In the genomic region with DNA sequence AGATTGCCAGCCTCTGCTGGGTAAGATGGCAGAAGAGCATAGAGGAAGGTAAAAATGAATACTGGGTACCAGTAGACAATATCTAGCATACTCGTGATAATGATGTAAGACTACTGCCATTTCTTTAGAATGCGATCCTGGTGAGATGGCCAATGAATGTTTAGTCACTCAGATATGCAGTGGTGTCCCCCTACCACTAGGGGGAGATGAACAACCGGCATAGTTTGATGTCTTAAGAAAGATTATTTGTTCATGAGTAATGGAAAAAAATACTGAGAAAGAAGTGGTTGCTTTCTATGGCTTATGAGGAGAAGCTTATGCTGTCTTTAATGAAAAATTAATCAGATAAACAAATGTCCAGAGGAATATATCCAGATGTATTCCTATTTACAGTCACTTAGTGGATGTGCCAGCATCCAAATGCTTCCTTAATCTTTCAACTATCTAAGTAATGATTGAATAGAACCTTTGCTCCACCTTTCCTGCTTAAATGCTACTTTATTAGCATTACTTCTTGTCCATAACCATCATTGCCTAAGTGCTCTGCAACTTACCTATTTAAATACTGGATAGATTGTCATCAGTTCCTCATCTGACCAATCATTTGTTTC, we compare ENCODE assay signal across 8 cellular contexts.
A peak's percentile ranks its signal among the peaks of the same experiment; 100 is the strongest.
DNase-seq lines count a peak whose midpoint lies in the region; ATAC-seq and TF ChIP-seq lines count a peak whose summit lies in the region.

No MANE protein-coding gene starts in this region.

- H3K4me3 ChIP-seq in Caco-2 (ENCODE audit: low read depth, low read length) (no peak overlapping the region), fibroblast of pulmonary artery (replicated peaks; ENCODE audit: low read depth, low read length) (no peak overlapping the region), lower leg skin (ENCODE audit: low read depth, poor library complexity, severe bottlenecking) (no peak overlapping the region)

- H3K27me3 ChIP-seq in Caco-2 (replicated peaks; ENCODE audit: control insufficient read depth, insufficient read depth, low read length): no peaks in the 10 kb centered on the region

- H3K9me3 Mint-ChIP-seq in Caco-2 (ENCODE audit: unreplicated experiment): no peaks in the 10 kb centered on the region

- peak; percentile 72 to 77 for TF ChIP-seq CTCF in Caco-2 (IDR thresholded peaks at IDR 0.05; ENCODE audit: insufficient read depth in 1 of 2, low read depth in 1 of 2, low read length in 1 of 2, severe bottlenecking in 1 of 2, unreplicated experiment in 1 of 2)
- peak; percentile 99 for TF ChIP-seq CTCF in fibroblast of pulmonary artery (IDR thresholded peaks at IDR 0.05; ENCODE audit: low read length, missing control alignments)
- no peak for TF ChIP-seq CTCF in lower leg skin (IDR thresholded peaks at IDR 0.05)

- DNase-seq in Caco-2 (peak in 1 of 2 experiments; percentile 50), NCI-H2227 treated with DMSO at 0.1 percent for 48 hours (lab: John Stamatoyannopoulos, UW) (peak; percentile 13), fibroblast of pulmonary artery (ENCODE audit: low read depth) (peak; percentile 88), non-pigmented ciliary epithelial cell (ENCODE audit: low read depth) (peak; percentile 42), lower leg skin (ENCODE audit: low spot score in 2 of 2) (no peak)
- DNase-seq in activated CD4-positive, alpha-beta T cell treated with anti-CD3 and anti-CD28 coated beads, Interleukin-2, amount 50 U/mL, for 48 hours: peak; percentile 17 to 40

- H3K4me3 Mint-ChIP-seq in Caco-2 (ENCODE audit: unreplicated experiment): no peak overlapping the region

- no TSS peak for BruUV-seq in Caco-2 (replicated peaks; lab: Mats Ljungman, UMichigan)

- 23 to 24% methylated on average over 3 of the region's 3 CpGs for WGBS in lower leg skin, 2 donors

- ATAC-seq in GM19043 (IDR thresholded peaks at IDR 0.05; ENCODE audit: low read depth, unreplicated experiment): peak; percentile 88
- peak; percentile 87 for ATAC-seq in HG03139 (IDR thresholded peaks at IDR 0.05; ENCODE audit: unreplicated experiment)

- H3K4me1 ChIP-seq in Caco-2: no peaks in the 10 kb centered on the region

- TF ChIP-seq POLR2A in lower leg skin (IDR thresholded peaks at IDR 0.05): no peak

- POLR2A ChIA-PET in Caco-2 (lab: Charles Lee): no interaction called here

- CTCF ChIA-PET in Caco-2 (lab: Charles Lee): no interaction called here

- no peaks in the 10 kb centered on the region for H3K9me3 ChIP-seq in Caco-2

- intact Hi-C loops in Caco-2 (cut with micrococcal nuclease; ENCODE audit: unreplicated experiment): loop anchor here (1.0 to 10.0 kb wide), 5 partner anchors 176 to 796 kb away; no protein-coding TSS in a partner anchor
- intact Hi-C loops in lower leg skin (cut with DNase I; ENCODE audit: low total_unique reads): no loop called here

- H3K36me3 Mint-ChIP-seq in Caco-2 (ENCODE audit: insufficient read depth, unreplicated experiment): no peaks in the 10 kb centered on the region

- no peak overlapping the region for H3K27ac Mint-ChIP-seq in Caco-2 (ENCODE audit: unreplicated experiment)

- H3K36me3 ChIP-seq in Caco-2 (ENCODE audit: control insufficient read depth, insufficient read depth, low read length): no peaks in the 10 kb centered on the region

- H3K4me1 Mint-ChIP-seq in Caco-2 (ENCODE audit: low read depth, unreplicated experiment): no peaks in the 10 kb centered on the region

- no peaks in the 10 kb centered on the region for H3K27me3 Mint-ChIP-seq in Caco-2 (ENCODE audit: insufficient read depth, unreplicated experiment)

Comparison
In these comparisons a context has a peak if more than half of its experiments do, and no peak if none do; other contexts are left out.
1. DNase-seq: peak in NCI-H2227 treated with DMSO at 0.1 percent for 48 hours (single experiment), activated CD4-positive, alpha-beta T cell treated with anti-CD3 and anti-CD28 coated beads, Interleukin-2, amount 50 U/mL, for 48 hours (2 of 2), fibroblast of pulmonary artery (single experiment) and non-pigmented ciliary epithelial cell (single experiment); none in lower leg skin (0 of 2).
2. CTCF ChIP-seq: peak in Caco-2 (2 of 2) and fibroblast of pulmonary artery (single experiment); none in lower leg skin (0 of 3).